12 cellular contexts compared by ENCODE assay signal in genomic region chr18:10304853-10305252, GRCh38.
DNase-seq lines count a peak whose midpoint lies in the region; ATAC-seq and TF ChIP-seq lines count a peak whose summit lies in the region.
"Had no signal": no experiment of that assay in that cellular context is flagged by ENCODE, and none has a peak within 500 bp of the region (broad histone marks: within the 10 kb centered on the region; RNA-seq: fewer than 3 reads in every experiment).

No MANE protein-coding gene starts in this region.

- TF ChIP-seq CTCF in astrocyte of the cerebellum (IDR thresholded peaks at IDR 0.05; ENCODE audit: low read depth, low read length, missing control alignments) = no peak

- in situ Hi-C loops in astrocyte of the cerebellum (cut with HindIII; ENCODE audit: low sequenced_read_pairs) = loop anchor here (5.0 kb wide), 1 partner anchor 63 kb away; no protein-coding TSS in a partner anchor

- H3K4me3 ChIP-seq in astrocyte of the cerebellum (ENCODE audit: low read depth, low read length) = no peak overlapping the region

- ATAC-seq in GM19324 (IDR thresholded peaks at IDR 0.05; ENCODE audit: low FRiP score, unreplicated experiment) (no peak), HG03432 (IDR thresholded peaks at IDR 0.05; ENCODE audit: unreplicated experiment) (no peak), HG02885 (IDR thresholded peaks at IDR 0.05; ENCODE audit: poor library complexity, unreplicated experiment) (no peak), GM18868 (IDR thresholded peaks at IDR 0.05; ENCODE audit: unreplicated experiment) (no peak)
- ATAC-seq: WTC11 had no signal

- DNase-seq in AG08396 (ENCODE audit: low spot score) (peak; percentile 42), HT1080 (ENCODE audit: low read depth) (peak; percentile 20), astrocyte of the cerebellum (ENCODE audit: low read depth) (peak; percentile 71), cardiac septum (ENCODE audit: low spot score) (peak; percentile 29)
- DNase-seq: caudate nucleus, mesendoderm, NCI-H2081 had no signal

- intact Hi-C loops in cardiac septum (cut with DNase I) = no loop called here

Comparison
In these comparisons a context has a peak if more than half of its experiments do, and no peak if none do; other contexts are left out.
1. DNase-seq: peak in every context shown above with its lines; median percentile 71 in astrocyte of the cerebellum; 42 in AG08396; 29 in cardiac septum; 20 in HT1080.